1 cellular context compared by ENCODE assay signal in the genomic region with DNA sequence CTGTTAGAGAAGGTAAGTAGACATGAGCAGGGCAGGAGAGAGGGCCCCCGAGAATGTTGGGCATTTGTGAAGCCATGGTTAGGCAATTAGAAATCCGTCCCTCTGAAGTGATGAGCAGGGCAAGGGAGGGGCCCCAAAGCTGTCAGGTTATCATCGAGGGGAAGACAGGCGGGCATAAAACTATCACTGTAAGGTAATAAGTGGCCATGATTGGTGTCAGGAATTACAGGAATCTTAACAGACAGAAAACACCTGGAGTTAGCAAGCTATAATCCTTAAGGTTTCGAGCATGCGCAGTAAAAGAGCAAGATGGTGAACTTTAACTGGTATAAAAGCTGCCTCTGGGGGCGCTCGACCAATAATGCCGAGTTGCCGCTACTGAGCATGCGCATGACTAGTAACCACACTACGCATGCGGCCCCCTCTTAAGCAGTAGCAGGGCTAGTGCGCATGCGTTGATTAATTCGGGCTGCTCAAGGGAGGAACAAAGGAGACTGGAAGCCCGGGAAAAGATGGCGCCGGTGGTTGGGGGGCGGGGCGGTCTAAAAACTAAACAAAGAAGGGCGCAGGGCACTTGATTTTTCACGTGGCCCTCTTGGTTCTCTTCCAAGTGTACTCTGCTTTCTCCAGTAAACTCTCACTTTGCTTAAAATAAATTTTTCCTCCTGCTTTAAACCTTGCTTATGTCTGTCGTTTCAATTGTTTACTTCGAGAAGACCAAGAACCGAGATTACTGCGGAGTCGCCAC.
TF ChIP-seq lines count a peak whose summit lies in the region.

No MANE protein-coding gene starts in this region.

TF ChIP-seq in GM12878, 131 proteins besides CTCF, POLR2A, EP300 and RAD21 (continued from another document):
- TF ChIP-seq, protein P1, sequence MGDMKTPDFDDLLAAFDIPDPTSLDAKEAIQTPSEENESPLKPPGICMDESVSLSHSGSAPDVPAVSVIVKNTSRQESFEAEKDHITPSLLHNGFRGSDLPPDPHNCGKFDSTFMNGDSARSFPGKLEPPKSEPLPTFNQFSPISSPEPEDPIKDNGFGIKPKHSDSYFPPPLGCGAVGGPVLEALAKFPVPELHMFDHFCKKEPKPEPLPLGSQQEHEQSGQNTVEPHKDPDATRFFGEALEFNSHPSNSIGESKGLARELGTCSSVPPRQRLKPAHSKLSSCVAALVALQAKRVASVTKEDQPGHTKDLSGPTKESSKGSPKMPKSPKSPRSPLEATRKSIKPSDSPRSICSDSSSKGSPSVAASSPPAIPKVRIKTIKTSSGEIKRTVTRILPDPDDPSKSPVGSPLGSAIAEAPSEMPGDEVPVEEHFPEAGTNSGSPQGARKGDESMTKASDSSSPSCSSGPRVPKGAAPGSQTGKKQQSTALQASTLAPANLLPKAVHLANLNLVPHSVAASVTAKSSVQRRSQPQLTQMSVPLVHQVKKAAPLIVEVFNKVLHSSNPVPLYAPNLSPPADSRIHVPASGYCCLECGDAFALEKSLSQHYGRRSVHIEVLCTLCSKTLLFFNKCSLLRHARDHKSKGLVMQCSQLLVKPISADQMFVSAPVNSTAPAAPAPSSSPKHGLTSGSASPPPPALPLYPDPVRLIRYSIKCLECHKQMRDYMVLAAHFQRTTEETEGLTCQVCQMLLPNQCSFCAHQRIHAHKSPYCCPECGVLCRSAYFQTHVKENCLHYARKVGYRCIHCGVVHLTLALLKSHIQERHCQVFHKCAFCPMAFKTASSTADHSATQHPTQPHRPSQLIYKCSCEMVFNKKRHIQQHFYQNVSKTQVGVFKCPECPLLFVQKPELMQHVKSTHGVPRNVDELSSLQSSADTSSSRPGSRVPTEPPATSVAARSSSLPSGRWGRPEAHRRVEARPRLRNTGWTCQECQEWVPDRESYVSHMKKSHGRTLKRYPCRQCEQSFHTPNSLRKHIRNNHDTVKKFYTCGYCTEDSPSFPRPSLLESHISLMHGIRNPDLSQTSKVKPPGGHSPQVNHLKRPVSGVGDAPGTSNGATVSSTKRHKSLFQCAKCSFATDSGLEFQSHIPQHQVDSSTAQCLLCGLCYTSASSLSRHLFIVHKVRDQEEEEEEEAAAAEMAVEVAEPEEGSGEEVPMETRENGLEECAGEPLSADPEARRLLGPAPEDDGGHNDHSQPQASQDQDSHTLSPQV (IDR thresholded peaks at IDR 0.05) = 0 out of 2 replicates have a peak, but pooled peaks have one; percentile 7
- TF ChIP-seq, protein P2, sequence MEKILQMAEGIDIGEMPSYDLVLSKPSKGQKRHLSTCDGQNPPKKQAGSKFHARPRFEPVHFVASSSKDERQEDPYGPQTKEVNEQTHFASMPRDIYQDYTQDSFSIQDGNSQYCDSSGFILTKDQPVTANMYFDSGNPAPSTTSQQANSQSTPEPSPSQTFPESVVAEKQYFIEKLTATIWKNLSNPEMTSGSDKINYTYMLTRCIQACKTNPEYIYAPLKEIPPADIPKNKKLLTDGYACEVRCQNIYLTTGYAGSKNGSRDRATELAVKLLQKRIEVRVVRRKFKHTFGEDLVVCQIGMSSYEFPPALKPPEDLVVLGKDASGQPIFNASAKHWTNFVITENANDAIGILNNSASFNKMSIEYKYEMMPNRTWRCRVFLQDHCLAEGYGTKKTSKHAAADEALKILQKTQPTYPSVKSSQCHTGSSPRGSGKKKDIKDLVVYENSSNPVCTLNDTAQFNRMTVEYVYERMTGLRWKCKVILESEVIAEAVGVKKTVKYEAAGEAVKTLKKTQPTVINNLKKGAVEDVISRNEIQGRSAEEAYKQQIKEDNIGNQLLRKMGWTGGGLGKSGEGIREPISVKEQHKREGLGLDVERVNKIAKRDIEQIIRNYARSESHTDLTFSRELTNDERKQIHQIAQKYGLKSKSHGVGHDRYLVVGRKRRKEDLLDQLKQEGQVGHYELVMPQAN (conservative IDR thresholded peaks at IDR 0.05) = peak; percentile 73; the same call in 1 of the 2 replicates
- TF ChIP-seq NFXL1 (IDR thresholded peaks at IDR 0.05; ENCODE audit: borderline replicate concordance) = no peak
- TF ChIP-seq, protein P3, sequence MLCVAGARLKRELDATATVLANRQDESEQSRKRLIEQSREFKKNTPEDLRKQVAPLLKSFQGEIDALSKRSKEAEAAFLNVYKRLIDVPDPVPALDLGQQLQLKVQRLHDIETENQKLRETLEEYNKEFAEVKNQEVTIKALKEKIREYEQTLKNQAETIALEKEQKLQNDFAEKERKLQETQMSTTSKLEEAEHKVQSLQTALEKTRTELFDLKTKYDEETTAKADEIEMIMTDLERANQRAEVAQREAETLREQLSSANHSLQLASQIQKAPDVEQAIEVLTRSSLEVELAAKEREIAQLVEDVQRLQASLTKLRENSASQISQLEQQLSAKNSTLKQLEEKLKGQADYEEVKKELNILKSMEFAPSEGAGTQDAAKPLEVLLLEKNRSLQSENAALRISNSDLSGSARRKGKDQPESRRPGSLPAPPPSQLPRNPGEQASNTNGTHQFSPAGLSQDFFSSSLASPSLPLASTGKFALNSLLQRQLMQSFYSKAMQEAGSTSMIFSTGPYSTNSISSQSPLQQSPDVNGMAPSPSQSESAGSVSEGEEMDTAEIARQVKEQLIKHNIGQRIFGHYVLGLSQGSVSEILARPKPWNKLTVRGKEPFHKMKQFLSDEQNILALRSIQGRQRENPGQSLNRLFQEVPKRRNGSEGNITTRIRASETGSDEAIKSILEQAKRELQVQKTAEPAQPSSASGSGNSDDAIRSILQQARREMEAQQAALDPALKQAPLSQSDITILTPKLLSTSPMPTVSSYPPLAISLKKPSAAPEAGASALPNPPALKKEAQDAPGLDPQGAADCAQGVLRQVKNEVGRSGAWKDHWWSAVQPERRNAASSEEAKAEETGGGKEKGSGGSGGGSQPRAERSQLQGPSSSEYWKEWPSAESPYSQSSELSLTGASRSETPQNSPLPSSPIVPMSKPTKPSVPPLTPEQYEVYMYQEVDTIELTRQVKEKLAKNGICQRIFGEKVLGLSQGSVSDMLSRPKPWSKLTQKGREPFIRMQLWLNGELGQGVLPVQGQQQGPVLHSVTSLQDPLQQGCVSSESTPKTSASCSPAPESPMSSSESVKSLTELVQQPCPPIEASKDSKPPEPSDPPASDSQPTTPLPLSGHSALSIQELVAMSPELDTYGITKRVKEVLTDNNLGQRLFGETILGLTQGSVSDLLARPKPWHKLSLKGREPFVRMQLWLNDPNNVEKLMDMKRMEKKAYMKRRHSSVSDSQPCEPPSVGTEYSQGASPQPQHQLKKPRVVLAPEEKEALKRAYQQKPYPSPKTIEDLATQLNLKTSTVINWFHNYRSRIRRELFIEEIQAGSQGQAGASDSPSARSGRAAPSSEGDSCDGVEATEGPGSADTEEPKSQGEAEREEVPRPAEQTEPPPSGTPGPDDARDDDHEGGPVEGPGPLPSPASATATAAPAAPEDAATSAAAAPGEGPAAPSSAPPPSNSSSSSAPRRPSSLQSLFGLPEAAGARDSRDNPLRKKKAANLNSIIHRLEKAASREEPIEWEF (IDR thresholded peaks at IDR 0.05; ENCODE audit: insufficient replicate concordance, low read depth, low read length) = no peak
- TF ChIP-seq MYC (IDR thresholded peaks at IDR 0.05; ENCODE audit: insufficient read depth, insufficient read length, insufficient replicate concordance, low read length, severe bottlenecking) = no peak
- peak; percentile 98 for TF ChIP-seq NRF1 (conservative IDR thresholded peaks at IDR 0.05; ENCODE audit: low read depth, low read length)
- TF ChIP-seq, protein P4, sequence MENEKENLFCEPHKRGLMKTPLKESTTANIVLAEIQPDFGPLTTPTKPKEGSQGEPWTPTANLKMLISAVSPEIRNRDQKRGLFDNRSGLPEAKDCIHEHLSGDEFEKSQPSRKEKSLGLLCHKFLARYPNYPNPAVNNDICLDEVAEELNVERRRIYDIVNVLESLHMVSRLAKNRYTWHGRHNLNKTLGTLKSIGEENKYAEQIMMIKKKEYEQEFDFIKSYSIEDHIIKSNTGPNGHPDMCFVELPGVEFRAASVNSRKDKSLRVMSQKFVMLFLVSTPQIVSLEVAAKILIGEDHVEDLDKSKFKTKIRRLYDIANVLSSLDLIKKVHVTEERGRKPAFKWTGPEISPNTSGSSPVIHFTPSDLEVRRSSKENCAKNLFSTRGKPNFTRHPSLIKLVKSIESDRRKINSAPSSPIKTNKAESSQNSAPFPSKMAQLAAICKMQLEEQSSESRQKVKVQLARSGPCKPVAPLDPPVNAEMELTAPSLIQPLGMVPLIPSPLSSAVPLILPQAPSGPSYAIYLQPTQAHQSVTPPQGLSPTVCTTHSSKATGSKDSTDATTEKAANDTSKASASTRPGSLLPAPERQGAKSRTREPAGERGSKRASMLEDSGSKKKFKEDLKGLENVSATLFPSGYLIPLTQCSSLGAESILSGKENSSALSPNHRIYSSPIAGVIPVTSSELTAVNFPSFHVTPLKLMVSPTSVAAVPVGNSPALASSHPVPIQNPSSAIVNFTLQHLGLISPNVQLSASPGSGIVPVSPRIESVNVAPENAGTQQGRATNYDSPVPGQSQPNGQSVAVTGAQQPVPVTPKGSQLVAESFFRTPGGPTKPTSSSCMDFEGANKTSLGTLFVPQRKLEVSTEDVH (IDR thresholded peaks at IDR 0.05; ENCODE audit: low read depth, partially characterized antibody) = peak; percentile 88
